8 cellular contexts compared by ENCODE assay signal in the genomic region with DNA sequence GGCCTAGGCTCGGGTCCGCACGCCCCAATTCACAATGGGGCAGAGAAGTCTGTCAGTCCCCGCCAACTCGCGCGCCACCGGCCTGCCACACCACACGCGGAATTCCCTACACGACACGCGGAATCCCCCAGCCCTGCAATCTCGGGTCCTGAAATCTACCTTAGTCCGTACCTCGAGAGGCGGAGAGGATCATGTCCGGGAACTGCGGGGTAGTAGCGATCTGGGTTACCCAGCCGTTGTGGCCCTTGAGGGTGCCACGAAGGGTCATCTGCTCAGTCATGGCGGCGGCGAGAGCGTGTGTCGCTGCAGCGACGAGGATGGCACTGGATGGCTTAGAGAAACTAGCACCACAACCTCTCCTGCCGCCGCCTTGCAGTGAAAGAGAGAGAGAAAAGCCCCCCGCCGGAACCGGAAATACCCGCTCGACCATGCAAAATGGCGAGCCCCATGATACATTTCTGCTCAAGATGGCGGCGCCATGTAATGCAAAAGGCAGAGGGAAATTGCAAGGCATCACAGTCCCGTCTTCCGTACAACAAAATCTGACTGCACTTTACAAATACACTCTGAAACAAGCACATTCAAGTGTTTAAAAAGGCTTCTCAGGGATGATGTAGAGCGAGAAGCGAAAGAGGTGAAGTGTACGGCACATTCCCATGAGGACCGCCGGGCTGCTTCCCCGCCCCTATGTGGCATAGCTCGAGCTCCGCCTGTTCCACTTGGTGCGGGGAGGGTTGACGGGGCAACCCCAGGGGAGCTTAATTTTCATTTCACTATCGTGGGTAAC. TPM values are rescaled to one million over a fixed set of nuclear protein-coding genes. Genes with fewer than 3 reads are reported as not detected.
DNase-seq lines count a peak whose midpoint lies in the region; ATAC-seq and TF ChIP-seq lines count a peak whose summit lies in the region.

RACK1 (minus strand) TSS at position 386 of the 787 bp plus-strand sequence; CDS start at position 280, 106 bp downstream.

- H3K36me3 Mint-ChIP-seq in immature natural killer cell: peaks cover 15 to 33% (median 17%) of the 10 kb centered on the region in 3 donors

- DNase-seq in SW480 (ENCODE audit: low spot score) (peak; percentile 93), brain pericyte (ENCODE audit: low read depth, low spot score) (peak; percentile 69), immature natural killer cell (peak; percentile 88), DMS153 treated with DMSO at 0.1 percent for 48 hours (lab: John Stamatoyannopoulos, UW; ENCODE audit: unreplicated experiment) (no peak), NCI-H2107 (lab: John Stamatoyannopoulos, UW) (no peak)
- DNase-seq in stimulated activated CD4-positive, alpha-beta T cell treated with anti-CD3 and anti-CD28 coated beads, Interleukin-12 subunit alpha, Interleukin-12 subunit beta, amount 100 ng/mL, for 4 hours: peak; percentile 83

- peaks cover 6 to 21% (median 18%) of the 10 kb centered on the region in 3 donors for H3K27me3 Mint-ChIP-seq in immature natural killer cell (ENCODE audit: low read depth in 3 of 3)

- ATAC-seq in HG03045 (IDR thresholded peaks at IDR 0.05; ENCODE audit: unreplicated experiment): peak; percentile 55

- peak within 1 kb of the TSS; percentile 92 to 99 (median 97) for H3K27ac Mint-ChIP-seq in immature natural killer cell

- peak within 1 kb of the TSS; percentile 94 to 100 (median 99) for H3K4me3 Mint-ChIP-seq in immature natural killer cell

- TF ChIP-seq POLR2A in GM18526 (IDR thresholded peaks at IDR 0.05; ENCODE audit: extremely low read depth, insufficient read length): peak; percentile 98

- H3K9me3 Mint-ChIP-seq in immature natural killer cell: no peaks in the 10 kb centered on the region

- peaks cover 67 to 85% of the 10 kb centered on the region in 2 donors for H3K4me1 Mint-ChIP-seq in immature natural killer cell

RNA-seq across cellular contexts. Expression of gene RACK1, which starts in this region (rescaled TPM):
- polyA plus RNA-seq in immature natural killer cell: 1,000 to 10,000 TPM; 1,093 to 1,304 (median 1,251) TPM

Comparison
In these comparisons a context has a peak if more than half of its experiments do, and no peak if none do; other contexts are left out.
1. DNase-seq: peak in SW480 (single experiment), brain pericyte (single experiment), immature natural killer cell (3 of 3) and stimulated activated CD4-positive, alpha-beta T cell treated with anti-CD3 and anti-CD28 coated beads, Interleukin-12 subunit alpha, Interleukin-12 subunit beta, amount 100 ng/mL, for 4 hours (single experiment); none in DMS153 treated with DMSO at 0.1 percent for 48 hours (single experiment) and NCI-H2107 (single experiment).